ENCODE assay signal across 1 cellular context in the genomic region with DNA sequence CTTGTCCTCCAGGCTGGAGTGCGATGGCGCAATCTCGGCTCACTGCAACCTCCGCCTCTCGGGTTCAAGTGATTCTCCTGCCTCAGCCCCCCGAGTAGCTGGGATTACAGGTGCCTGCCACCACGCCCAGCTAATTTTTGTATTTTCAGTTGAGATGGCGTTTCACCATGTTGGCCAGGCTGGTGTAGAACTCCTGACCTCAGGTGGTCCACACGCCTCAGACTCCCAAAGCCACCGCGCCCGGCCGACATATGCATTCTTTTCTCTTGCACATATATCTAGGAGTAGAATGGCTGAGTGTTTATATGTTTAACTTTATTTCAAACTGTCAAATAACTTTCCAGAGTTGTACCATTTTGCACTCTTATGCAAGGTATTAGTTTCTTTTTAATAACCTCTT. TPM values are rescaled to one million over a fixed set of nuclear protein-coding genes. Genes with fewer than 3 reads are reported as not detected.
"Had no signal": no experiment of that assay in that cellular context is flagged by ENCODE, and none has a peak within 500 bp of the region (broad histone marks: within the 10 kb centered on the region; RNA-seq: fewer than 3 reads in every experiment).

No MANE protein-coding gene starts in this region.

RNA-seq across cellular contexts. Expression of gene EMX1, which starts 9.9 kb away (rescaled TPM):
- total RNA-seq: G401 had no signal
